In genomic region chr2:122697415-122697814, GRCh38 we compare ENCODE assay signal across 34 cellular contexts.
"Had no signal": no experiment of that assay in that cellular context is flagged by ENCODE, and none has a peak within 500 bp of the region (broad histone marks: within the 10 kb centered on the region; RNA-seq: fewer than 3 reads in every experiment).

No MANE protein-coding gene starts in this region.

- H3K9me3 ChIP-seq: MG63 had no signal

- DNase-seq: Karpas-422, Kasumi-1, MG63, MM.1S, MV-4-11, NCI-H1048, NCI-H1092, NCI-H1092 treated with DMSO at 0.1 percent for 48 hours, NCI-H1105, NCI-H1105 treated with DMSO at 0.1 percent for 48 hours, NCI-H1417, NCI-H1417 treated with DMSO at 0.1 percent for 48 hours, NCI-H1436, NCI-H1436 treated with DMSO at 0.1 percent for 48 hours, NCI-H146, NCI-H1694, NCI-H1694 treated with DMSO at 0.1 percent for 48 hours, NCI-H187, NCI-H187 treated with DMSO at 0.1 percent for 48 hours, NCI-H1930, NCI-H2029, NCI-H2029 treated with DMSO at 0.1 percent for 48 hours, NCI-H2081, NCI-H2081 treated with DMSO at 0.1 percent for 48 hours, NCI-H2107, NCI-H2171, NCI-H2171 treated with DMSO at 0.1 percent for 48 hours, NCI-H2227 treated with DMSO at 0.1 percent for 48 hours, NCI-H226, NCI-H345, NCI-H446 treated with DMSO at 0.1 percent for 48 hours, NCI-H510A, NCI-H510A treated with DMSO at 0.1 percent for 48 hours, NCI-H524 had no signal

- H3K27me3 ChIP-seq: MG63 had no signal

- H3K4me3 ChIP-seq: MG63 had no signal

- H3K36me3 ChIP-seq: MG63 had no signal
